ENCODE assay signal across 12 cellular contexts in genomic region chr12:96132819-96133218, GRCh38.
DNase-seq lines count a peak whose midpoint lies in the region; ATAC-seq lines count a peak whose summit lies in the region.
"Had no signal": no experiment of that assay in that cellular context is flagged by ENCODE, and none has a peak within 500 bp of the region (broad histone marks: within the 10 kb centered on the region; RNA-seq: fewer than 3 reads in every experiment).

No MANE protein-coding gene starts in this region.

- no peak overlapping the region for H3K4me3 Mint-ChIP-seq in activated CD4-positive, alpha-beta T cell treated with anti-CD3 and anti-CD28 coated beads, Interleukin-2, amount 10 ng/mL, durations not matched to agents 24 days and 14 days

- H3K4me3 ChIP-seq in Jurkat, Clone E6-1 (ENCODE audit: low read length): no peak overlapping the region
- H3K4me3 ChIP-seq: cardiac muscle cell, psoas muscle had no signal

- intact Hi-C loops in activated CD4-positive, alpha-beta T cell treated with anti-CD3 and anti-CD28 coated beads, Interleukin-2, amount 10 ng/mL, durations not matched to agents 24 days and 14 days (cut with micrococcal nuclease): loop anchor here (2.0 kb wide), 1 partner anchor 82 kb away; no protein-coding TSS in a partner anchor

- H3K27ac Mint-ChIP-seq in activated CD4-positive, alpha-beta T cell treated with anti-CD3 and anti-CD28 coated beads, Interleukin-2, amount 10 ng/mL, durations not matched to agents 24 days and 14 days: no peak overlapping the region

- peaks cover 10% of the 10 kb centered on the region for H3K4me1 Mint-ChIP-seq in activated CD4-positive, alpha-beta T cell treated with anti-CD3 and anti-CD28 coated beads, Interleukin-2, amount 10 ng/mL, durations not matched to agents 24 days and 14 days

- DNase-seq in DMS53 (lab: John Stamatoyannopoulos, UW) (peak; percentile 54), DMS53 treated with DMSO at 0.1 percent for 48 hours (lab: John Stamatoyannopoulos, UW; ENCODE audit: unreplicated experiment) (no peak), lung microvascular endothelial cell (ENCODE audit: low read depth in 2 of 2) (peak; percentile 52 to 82)
- DNase-seq in Jurkat, Clone E6-1 (ENCODE audit: low read depth, low spot score): peak; percentile 23
- peak; percentile 69 for DNase-seq in activated CD4-positive, alpha-beta T cell treated with anti-CD3 and anti-CD28 coated beads, Interleukin-2, amount 10 ng/mL, durations not matched to agents 24 days and 14 days
- DNase-seq: 8988T, NCI-H2171 treated with DMSO at 0.1 percent for 48 hours, psoas muscle had no signal

- H3K9me3 Mint-ChIP-seq in activated CD4-positive, alpha-beta T cell treated with anti-CD3 and anti-CD28 coated beads, Interleukin-2, amount 10 ng/mL, durations not matched to agents 24 days and 14 days: no peaks in the 10 kb centered on the region

- ATAC-seq in GM19035 (IDR thresholded peaks at IDR 0.05; ENCODE audit: unreplicated experiment) (no peak), GM18517 (IDR thresholded peaks at IDR 0.05; ENCODE audit: unreplicated experiment) (no peak), HG03439 (IDR thresholded peaks at IDR 0.05; ENCODE audit: unreplicated experiment) (no peak)
- ATAC-seq: psoas muscle had no signal

- H3K27me3 Mint-ChIP-seq in activated CD4-positive, alpha-beta T cell treated with anti-CD3 and anti-CD28 coated beads, Interleukin-2, amount 10 ng/mL, durations not matched to agents 24 days and 14 days: peaks cover 14% of the 10 kb centered on the region

- H3K36me3 Mint-ChIP-seq in activated CD4-positive, alpha-beta T cell treated with anti-CD3 and anti-CD28 coated beads, Interleukin-2, amount 10 ng/mL, durations not matched to agents 24 days and 14 days (ENCODE audit: low read depth): no peaks in the 10 kb centered on the region
